Comparison of ENCODE assay signal across 8 cellular contexts in genomic region chr10:124697837-124698559, GRCh38. TPM values are rescaled to one million over a fixed set of nuclear protein-coding genes. Genes with fewer than 3 reads are reported as not detected.
DNase-seq lines count a peak whose midpoint lies in the region; ATAC-seq and TF ChIP-seq lines count a peak whose summit lies in the region.

No MANE protein-coding gene starts in this region.

- no peak overlapping the region for H3K4me3 Mint-ChIP-seq in activated naive CD4-positive, alpha-beta T cell treated with anti-CD3 and anti-CD28 coated beads for 36 hours

- peaks cover 31% of the 10 kb centered on the region for H3K36me3 ChIP-seq in neutrophil

- H3K27ac Mint-ChIP-seq in activated naive CD4-positive, alpha-beta T cell treated with anti-CD3 and anti-CD28 coated beads for 36 hours, result peak overlapping the region; percentile 89

- peaks cover 18% of the 10 kb centered on the region for H3K36me3 Mint-ChIP-seq in activated naive CD4-positive, alpha-beta T cell treated with anti-CD3 and anti-CD28 coated beads for 36 hours (ENCODE audit: low read depth)

- H3K4me1 ChIP-seq in neutrophil (ENCODE audit: control insufficient read depth in 1 of 2, insufficient read depth in 1 of 2, low read depth in 1 of 2, low read length in 1 of 2), result peaks cover 53 to 56% of the 10 kb centered on the region in 2 experiments

- DNase-seq in ELF-1 (ENCODE audit: low read depth, low spot score), result peak; percentile 30
- peak; percentile 73 for DNase-seq in activated naive CD4-positive, alpha-beta T cell treated with anti-CD3 and anti-CD28 coated beads for 36 hours
- DNase-seq in middle frontal gyrus (ENCODE audit: extremely low spot score, low spot score), result no peak
- DNase-seq in 8988T, result no peak

- peaks cover 88% of the 10 kb centered on the region for H3K4me1 Mint-ChIP-seq in activated naive CD4-positive, alpha-beta T cell treated with anti-CD3 and anti-CD28 coated beads for 36 hours (ENCODE audit: low read depth)

- no peaks in the 10 kb centered on the region for H3K9me3 ChIP-seq in neutrophil

- no peak for TF ChIP-seq CTCF in neutrophil (IDR thresholded peaks at IDR 0.05)

- CTCF ChIA-PET in activated naive CD4-positive, alpha-beta T cell treated with anti-CD3 and anti-CD28 coated beads for 36 hours (lab: Charles Lee), result interaction anchor here (0.9 to 3.0 kb wide), 6 partner anchors 10 to 50 kb away, joined by 3 to 31 read pairs (median 7); no protein-coding TSS in a partner anchor

- no peaks in the 10 kb centered on the region for H3K9me3 Mint-ChIP-seq in activated naive CD4-positive, alpha-beta T cell treated with anti-CD3 and anti-CD28 coated beads for 36 hours

- intact Hi-C loops in activated naive CD4-positive, alpha-beta T cell treated with anti-CD3 and anti-CD28 coated beads for 36 hours (cut with micrococcal nuclease), result loop anchor here (2.0 kb wide), 2 partner anchors 21 to 43 kb away; no protein-coding TSS in a partner anchor

- no peaks in the 10 kb centered on the region for H3K27me3 ChIP-seq in neutrophil

- no peaks in the 10 kb centered on the region for H3K27me3 Mint-ChIP-seq in activated naive CD4-positive, alpha-beta T cell treated with anti-CD3 and anti-CD28 coated beads for 36 hours (ENCODE audit: low read depth)

- H3K4me3 ChIP-seq in neutrophil (ENCODE audit: low read depth in 1 of 2, low read length in 1 of 2), result no peak overlapping the region

- ATAC-seq in HG03108 (IDR thresholded peaks at IDR 0.05; ENCODE audit: unreplicated experiment) (peak; percentile 28), GM18858 (IDR thresholded peaks at IDR 0.05; ENCODE audit: unreplicated experiment) (no peak), HG03469 (IDR thresholded peaks at IDR 0.05; ENCODE audit: unreplicated experiment) (no peak)

- H3K27ac ChIP-seq in neutrophil, result peak overlapping the region; percentile 94

RNA-seq across cellular contexts. Expression of gene FAM53B, which starts 46.2 kb away (rescaled TPM):
- total RNA-seq in activated naive CD4-positive, alpha-beta T cell treated with anti-CD3 and anti-CD28 coated beads for 36 hours, result 10 to 100 TPM; 11.8 to 11.9 TPM

Comparison
In these comparisons a context has a peak if more than half of its experiments do, and no peak if none do; other contexts are left out.
1. DNase-seq: peak in ELF-1 (single experiment) and activated naive CD4-positive, alpha-beta T cell treated with anti-CD3 and anti-CD28 coated beads for 36 hours (single experiment); none in middle frontal gyrus (single experiment) and 8988T (single experiment).